Comparison of ENCODE assay signal across 8 cellular contexts in the genomic region with DNA sequence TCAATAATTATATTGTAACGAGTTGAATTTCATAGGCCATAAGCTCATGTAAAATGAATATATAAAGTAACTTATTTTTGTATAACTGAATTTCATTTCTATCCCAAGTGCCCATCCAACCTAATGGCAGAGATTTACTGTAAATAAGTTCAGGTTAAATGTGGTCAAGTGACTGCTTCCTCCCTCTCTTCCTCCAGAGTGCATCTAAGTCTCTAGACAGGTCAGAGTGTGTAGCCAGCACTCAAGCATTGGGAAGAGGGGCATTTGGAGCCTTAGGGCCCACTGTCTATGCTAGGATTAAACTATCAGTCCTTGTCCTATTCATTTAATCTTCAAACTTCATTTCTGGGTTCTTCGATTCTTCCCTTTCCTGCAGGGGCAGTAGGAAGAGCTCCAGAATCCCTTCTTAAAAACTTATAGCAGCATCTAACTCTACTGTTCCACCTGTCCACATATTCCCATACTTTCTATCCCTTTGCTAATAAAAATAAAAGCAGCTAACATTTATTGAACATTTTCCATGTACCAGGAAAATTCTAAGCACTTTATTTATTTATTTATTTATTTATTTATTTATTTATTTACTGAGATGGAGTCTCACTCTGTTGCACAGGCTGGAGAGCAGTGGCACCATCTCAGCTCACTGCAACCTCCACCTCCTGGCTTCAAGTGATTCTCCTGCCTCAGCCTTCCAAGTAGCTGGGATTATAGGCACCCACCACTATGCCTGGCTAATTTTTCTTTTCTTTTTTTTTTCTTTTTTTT.
"Had no signal": no experiment of that assay in that cellular context is flagged by ENCODE, and none has a peak within 500 bp of the region (broad histone marks: within the 10 kb centered on the region; RNA-seq: fewer than 3 reads in every experiment).

No MANE protein-coding gene starts in this region.

- H3K27ac Mint-ChIP-seq: natural killer cell had no signal

- H3K9me3 Mint-ChIP-seq: activated naive CD4-positive, alpha-beta T cell treated with anti-CD3 and anti-CD28 coated beads, Interleukin-2, amount 50 U/mL, for 72 hours; activated T-cell treated with anti-CD3 and anti-CD28 coated beads, Interleukin-2, amount 50 U/mL, for 72 hours; natural killer cell had no signal

- DNase-seq: activated CD4-positive, alpha-beta T cell treated with anti-CD3 and anti-CD28 coated beads for 1 hour; activated CD4-positive, alpha-beta T cell treated with anti-CD3 and anti-CD28 coated beads, Interleukin-2, amount 50 U/mL, for 4 hours; activated gamma-delta T cell; activated T-cell treated with anti-CD3 and anti-CD28 coated beads, Interleukin-2, amount 50 U/mL, for 72 hours; natural killer cell; stimulated activated CD4-positive, alpha-beta T cell treated with anti-CD3 and anti-CD28 coated beads, Interleukin-1b, Interleukin-23, amount 100 ng/mL, for 48 hours; T1000 had no signal

- ATAC-seq: activated naive CD4-positive, alpha-beta T cell treated with anti-CD3 and anti-CD28 coated beads, Interleukin-2, amount 50 U/mL, for 72 hours; activated T-cell treated with anti-CD3 and anti-CD28 coated beads, Interleukin-2, amount 50 U/mL, for 72 hours had no signal

- H3K4me3 Mint-ChIP-seq: activated T-cell treated with anti-CD3 and anti-CD28 coated beads, Interleukin-2, amount 50 U/mL, for 72 hours; natural killer cell had no signal

- H3K36me3 Mint-ChIP-seq: activated naive CD4-positive, alpha-beta T cell treated with anti-CD3 and anti-CD28 coated beads, Interleukin-2, amount 50 U/mL, for 72 hours; natural killer cell had no signal
